In genomic region chr14:101709962-101710891, GRCh38 we compare ENCODE assay signal across 15 cellular contexts. TPM values are rescaled to one million over a fixed set of nuclear protein-coding genes. Genes with fewer than 3 reads are reported as not detected.
A peak's percentile ranks its signal among the peaks of the same experiment; 100 is the strongest.
DNase-seq lines count a peak whose midpoint lies in the region; ATAC-seq and TF ChIP-seq lines count a peak whose summit lies in the region.
"Had no signal": no experiment of that assay in that cellular context is flagged by ENCODE, and none has a peak within 500 bp of the region (broad histone marks: within the 10 kb centered on the region; RNA-seq: fewer than 3 reads in every experiment).

No MANE protein-coding gene starts in this region.

- H3F3A ChIP-seq in SK-N-SH (replicated peaks; ENCODE audit: insufficient read depth), result no peaks in the 10 kb centered on the region

- peak overlapping the region; percentile 79 to 98 (median 92) for H3K27ac Mint-ChIP-seq in CD8-positive, alpha-beta memory T cell
- peak overlapping the region; percentile 92 to 93 for H3K27ac Mint-ChIP-seq in effector memory CD8-positive, alpha-beta T cell
- no peak overlapping the region for H3K27ac Mint-ChIP-seq in activated T-helper 2 cell treated with anti-CD3 and anti-CD28 coated beads, Interferon-gamma antibody, Interleukin-2, Interleukin-4, amounts not matched to agents 10 μg/mL and 5 μg/mL and 100 μg/mL, durations not matched to agents 14 hours and 24 hours and 36 hours
- H3K27ac Mint-ChIP-seq: B cell had no signal

- peak overlapping the region in 2 of 7 donors; percentile 42 to 43 for H3K4me3 Mint-ChIP-seq in CD8-positive, alpha-beta memory T cell
- peak overlapping the region in 1 of 2 donors; percentile 51 for H3K4me3 Mint-ChIP-seq in effector memory CD8-positive, alpha-beta T cell
- H3K4me3 Mint-ChIP-seq in activated T-helper 2 cell treated with anti-CD3 and anti-CD28 coated beads, Interferon-gamma antibody, Interleukin-2, Interleukin-4, amounts not matched to agents 10 μg/mL and 5 μg/mL and 100 μg/mL, durations not matched to agents 14 hours and 24 hours and 36 hours (ENCODE audit: low read depth), result no peak overlapping the region
- H3K4me3 Mint-ChIP-seq: B cell had no signal

- peak overlapping the region; percentile 74 for H3K27ac ChIP-seq in CD8-positive, alpha-beta memory T cell (ENCODE audit: low read depth, low read length)
- no peak overlapping the region for H3K27ac ChIP-seq in SK-N-SH (ENCODE audit: low read depth in 2 of 2, low read length in 1 of 2)
- H3K27ac ChIP-seq: adrenal gland, gastroesophageal sphincter, prostate gland had no signal

- peaks cover 49 to 66% (median 55%) of the 10 kb centered on the region in 3 donors for H3K4me1 Mint-ChIP-seq in CD8-positive, alpha-beta memory T cell
- peaks cover 51 to 54% of the 10 kb centered on the region in 2 donors for H3K4me1 Mint-ChIP-seq in effector memory CD8-positive, alpha-beta T cell (ENCODE audit: low read depth in 2 of 2)
- peaks cover 21% of the 10 kb centered on the region for H3K4me1 Mint-ChIP-seq in activated T-helper 2 cell treated with anti-CD3 and anti-CD28 coated beads, Interferon-gamma antibody, Interleukin-2, Interleukin-4, amounts not matched to agents 10 μg/mL and 5 μg/mL and 100 μg/mL, durations not matched to agents 14 hours and 24 hours and 36 hours (ENCODE audit: low read depth)

- intact Hi-C loops in mucosa of descending colon (cut with DNase I, micrococcal nuclease), result loop anchor here in 1 of 2 donors (5.0 kb wide), 1 partner anchor 252 kb away; the partner anchor contains the start of gene DYNC1H1
- intact Hi-C loops in activated T-helper 2 cell treated with anti-CD3 and anti-CD28 coated beads, Interferon-gamma antibody, Interleukin-2, Interleukin-4, amounts not matched to agents 10 μg/mL and 5 μg/mL and 100 μg/mL, durations not matched to agents 14 hours and 24 hours and 36 hours (cut with micrococcal nuclease), result loop anchor here (5.0 kb wide), 3 partner anchors 112 to 387 kb away; no protein-coding TSS in a partner anchor

- H3K4me3 ChIP-seq in CD8-positive, alpha-beta memory T cell (ENCODE audit: low read length), result no peak overlapping the region
- no peak overlapping the region for H3K4me3 ChIP-seq in mucosa of descending colon
- H3K4me3 ChIP-seq in SK-N-SH (ENCODE audit: low read depth in 2 of 2, low read length in 1 of 2), result no peak overlapping the region
- H3K4me3 ChIP-seq: adrenal gland, gastroesophageal sphincter, prostate gland had no signal

- no peak overlapping the region for H3K4me2 ChIP-seq in SK-N-SH

- no peaks in the 10 kb centered on the region for H3K36me3 ChIP-seq in CD8-positive, alpha-beta memory T cell (ENCODE audit: insufficient read depth, low read length)
- H3K36me3 ChIP-seq in mucosa of descending colon (ENCODE audit: low read depth) (no peaks in the 10 kb centered on the region), SK-N-SH (replicated peaks in 1 of 2; ENCODE audit: control insufficient read depth in 1 of 2, insufficient read depth in 2 of 2, low read length in 1 of 2) (no peaks in the 10 kb centered on the region)
- H3K36me3 ChIP-seq: adrenal gland, gastroesophageal sphincter, prostate gland had no signal

- POLR2A ChIA-PET in CD8-positive, alpha-beta memory T cell (lab: Charles Lee), result interaction anchor here (0.7 to 2.0 kb wide), 4 partner anchors 11 to 116 kb away, joined by 3 to 6 read pairs (median 3); no protein-coding TSS in a partner anchor
- POLR2A ChIA-PET in SK-N-SH (lab: Yijun Ruan, JAX), result no interaction called here

- CTCF ChIA-PET in CD8-positive, alpha-beta memory T cell (lab: Charles Lee), result interaction anchor here (0.9 to 1.9 kb wide), 7 partner anchors 11 to 604 kb away, joined by 3 to 6 read pairs (median 4); no protein-coding TSS in a partner anchor
- CTCF ChIA-PET in SK-N-SH (lab: Yijun Ruan, JAX), result interaction anchor here (0.6 to 1.9 kb wide), 5 partner anchors 9 to 1975 kb away, joined by 3 to 6 read pairs (median 3); no protein-coding TSS in a partner anchor

- TF ChIP-seq EP300 in SK-N-SH (IDR thresholded peaks at IDR 0.05; ENCODE audit: borderline replicate concordance in 1 of 2, low read depth in 1 of 2, low read length in 1 of 2), result no peak

- WGBS in SK-N-SH (ENCODE audit: low lambda C conversion rate), result 72% methylated on average over 5 of the region's 9 CpGs

- no peak for ATAC-seq in effector memory CD8-positive, alpha-beta T cell (replicated peaks)
- peak; percentile 63 for ATAC-seq in mucosa of descending colon
- ATAC-seq: gastroesophageal sphincter had no signal

- H3K79me2 ChIP-seq in SK-N-SH (ENCODE audit: insufficient read depth), result no peaks in the 10 kb centered on the region

- H2AFZ ChIP-seq in SK-N-SH (ENCODE audit: low read depth), result no peak overlapping the region

- no peaks in the 10 kb centered on the region for H3K27me3 ChIP-seq in CD8-positive, alpha-beta memory T cell (ENCODE audit: insufficient read depth, low read length, poor library complexity, severe bottlenecking)
- no peaks in the 10 kb centered on the region for H3K27me3 ChIP-seq in SK-N-SH (ENCODE audit: insufficient read depth)
- H3K27me3 ChIP-seq: adrenal gland had no signal

- DNase-seq in CD8-positive, alpha-beta memory T cell, result no peak
- DNase-seq in LoVo (ENCODE audit: low spot score), result peak; percentile 61
- DNase-seq in effector memory CD8-positive, alpha-beta T cell, result no peak
- peak in 1 of 3 donors; percentile 66 for DNase-seq in mucosa of descending colon
- DNase-seq in NOMO-1 (lab: John Stamatoyannopoulos, UW; ENCODE audit: unreplicated experiment in 2 of 2), result no peak
- no peak for DNase-seq in activated T-helper 2 cell treated with anti-CD3 and anti-CD28 coated beads, Interferon-gamma antibody, Interleukin-2, Interleukin-4, amounts not matched to agents 10 μg/mL and 5 μg/mL and 100 μg/mL, durations not matched to agents 14 hours and 24 hours and 36 hours (ENCODE audit: low spot score)
- no peak for DNase-seq in SK-N-SH
- no peak for DNase-seq in activated effector memory CD4-positive, alpha-beta T cell treated with anti-CD3 and anti-CD28 coated beads, Interleukin-2, amount 50 U/mL, for 16 hours
- DNase-seq: central memory CD4-positive, alpha-beta T cell; OCI-M1; stimulated activated CD4-positive, alpha-beta T cell treated with anti-CD3 and anti-CD28 coated beads, Interleukin-12 subunit alpha, Interleukin-12 subunit beta, amount 100 ng/mL, for 4 hours had no signal

- TF ChIP-seq CTCF in mucosa of descending colon (IDR thresholded peaks at IDR 0.05), result no peak
- TF ChIP-seq CTCF in SK-N-SH (IDR thresholded peaks at IDR 0.05), result no peak

- no peaks in the 10 kb centered on the region for H4K20me1 ChIP-seq in SK-N-SH (ENCODE audit: insufficient read depth)

- H3K9me2 ChIP-seq in SK-N-SH, result no peaks in the 10 kb centered on the region

- H3K9me3 Mint-ChIP-seq in CD8-positive, alpha-beta memory T cell, result peaks cover 0 to 3% (median 0%) of the 10 kb centered on the region in 5 donors
- H3K9me3 Mint-ChIP-seq in effector memory CD8-positive, alpha-beta T cell, result no peaks in the 10 kb centered on the region
- H3K9me3 Mint-ChIP-seq in activated T-helper 2 cell treated with anti-CD3 and anti-CD28 coated beads, Interferon-gamma antibody, Interleukin-2, Interleukin-4, amounts not matched to agents 10 μg/mL and 5 μg/mL and 100 μg/mL, durations not matched to agents 14 hours and 24 hours and 36 hours, result peaks cover 9% of the 10 kb centered on the region

- H3K36me3 Mint-ChIP-seq in CD8-positive, alpha-beta memory T cell, result no peaks in the 10 kb centered on the region
- H3K36me3 Mint-ChIP-seq in effector memory CD8-positive, alpha-beta T cell (ENCODE audit: insufficient read depth), result peaks cover 45% of the 10 kb centered on the region
- no peaks in the 10 kb centered on the region for H3K36me3 Mint-ChIP-seq in activated T-helper 2 cell treated with anti-CD3 and anti-CD28 coated beads, Interferon-gamma antibody, Interleukin-2, Interleukin-4, amounts not matched to agents 10 μg/mL and 5 μg/mL and 100 μg/mL, durations not matched to agents 14 hours and 24 hours and 36 hours (ENCODE audit: low read depth)

- no peaks in the 10 kb centered on the region for H3K9me3 ChIP-seq in CD8-positive, alpha-beta memory T cell (ENCODE audit: low read length)
- H3K9me3 ChIP-seq in mucosa of descending colon, result no peaks in the 10 kb centered on the region
- no peaks in the 10 kb centered on the region for H3K9me3 ChIP-seq in SK-N-SH
- H3K9me3 ChIP-seq: adrenal gland, prostate gland had no signal

- H3K27me3 Mint-ChIP-seq in CD8-positive, alpha-beta memory T cell, result peaks cover 0 to under 1% of the 10 kb centered on the region in 2 donors
- H3K27me3 Mint-ChIP-seq in effector memory CD8-positive, alpha-beta T cell, result no peaks in the 10 kb centered on the region
- H3K27me3 Mint-ChIP-seq in activated T-helper 2 cell treated with anti-CD3 and anti-CD28 coated beads, Interferon-gamma antibody, Interleukin-2, Interleukin-4, amounts not matched to agents 10 μg/mL and 5 μg/mL and 100 μg/mL, durations not matched to agents 14 hours and 24 hours and 36 hours (ENCODE audit: low read depth), result peaks cover 2% of the 10 kb centered on the region

- no peak for TF ChIP-seq RAD21 in SK-N-SH (IDR thresholded peaks at IDR 0.05; ENCODE audit: low read length)

- no peak overlapping the region for H3K9ac ChIP-seq in SK-N-SH

- H3K4me1 ChIP-seq in CD8-positive, alpha-beta memory T cell (ENCODE audit: insufficient read depth, low read length), result peaks cover 53% of the 10 kb centered on the region
- peaks cover 13% of the 10 kb centered on the region for H3K4me1 ChIP-seq in mucosa of descending colon (ENCODE audit: low read depth)
- peaks cover 0 to 9% of the 10 kb centered on the region in 2 experiments; a peak in 1 of 4 replicates for H3K4me1 ChIP-seq in SK-N-SH (ENCODE audit: control insufficient read depth in 1 of 2, insufficient read depth in 2 of 2, low read depth in 1 of 2, low read length in 1 of 2)

TF ChIP-seq in SK-N-SH, 30 proteins besides CTCF, POLR2A, EP300 and RAD21 (continues in another document):
- TF ChIP-seq EZH2phosphoT487 (IDR thresholded peaks at IDR 0.05; ENCODE audit: borderline replicate concordance, low read depth), result no peak
- no peak for TF ChIP-seq TAF1 (IDR thresholded peaks at IDR 0.05; ENCODE audit: borderline replicate concordance, low read depth, low read length)
- TF ChIP-seq CHD2 (IDR thresholded peaks at IDR 0.05; ENCODE audit: low read length, partially characterized antibody), result no peak

RNA-seq across cellular contexts. Expression of gene PPP2R5C, which starts 51.3 kb away (rescaled TPM):
- 100 to 1,000 TPM; 278 to 307 TPM for total RNA-seq in CD8-positive, alpha-beta memory T cell
- 342 TPM for polyA plus RNA-seq in CD8-positive, alpha-beta memory T cell
- 100 to 1,000 TPM; 131 to 173 (median 160) TPM for total RNA-seq in mucosa of descending colon
- 170 and 174 TPM in 2 replicates for total RNA-seq in activated T-helper 2 cell treated with anti-CD3 and anti-CD28 coated beads, Interferon-gamma antibody, Interleukin-2, Interleukin-4, amounts not matched to agents 10 μg/mL and 5 μg/mL and 100 μg/mL, durations not matched to agents 14 hours and 24 hours and 36 hours
- polyA plus RNA-seq in SK-N-SH (2012; rRNA removed), result 43.7 and 61.0 TPM in 2 replicates
- 61.5 and 75.2 TPM in 2 replicates for polyA plus RNA-seq in SK-N-SH (2012; cell fraction: cytosol; rRNA removed)
- polyA plus RNA-seq in SK-N-SH (2012; cell fraction: nucleus; rRNA removed), result 40.4 and 72.7 TPM in 2 replicates
